ENCODE assay signal across 22 cellular contexts in the genomic region with DNA sequence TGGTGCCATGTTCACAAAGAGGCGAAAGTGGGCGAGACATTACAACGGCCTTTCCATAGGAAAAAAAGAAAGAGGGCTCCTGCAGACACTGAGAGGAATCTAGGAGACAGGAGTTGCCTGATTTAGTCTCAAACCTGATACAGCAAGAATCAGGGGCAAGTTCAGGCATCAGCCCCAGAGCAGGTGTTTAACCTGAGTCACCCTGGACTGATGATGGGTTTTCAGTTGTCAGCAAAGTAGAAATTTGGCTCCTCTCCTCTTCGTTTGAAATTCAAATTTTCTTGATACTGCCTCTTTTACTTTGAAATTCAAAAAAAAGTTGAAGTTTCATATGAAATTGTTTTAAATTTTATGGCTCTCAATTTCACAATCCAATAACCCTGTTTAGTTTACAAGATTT.
DNase-seq lines count a peak whose midpoint lies in the region; ATAC-seq, FAIRE-seq and TF ChIP-seq lines count a peak whose summit lies in the region.
"Had no signal": no experiment of that assay in that cellular context is flagged by ENCODE, and none has a peak within 500 bp of the region (broad histone marks: within the 10 kb centered on the region; RNA-seq: fewer than 3 reads in every experiment).

No MANE protein-coding gene starts in this region.

- FAIRE-seq in bronchial epithelial cell (lab: Jason Lieb, UNC): no peak
- FAIRE-seq in D721Med (lab: Jason Lieb, UNC): no peak
- FAIRE-seq: A549, H54 had no signal

- DNase-seq in DMS79 (lab: John Stamatoyannopoulos, UW): peak; percentile 32
- peak; percentile 59 for DNase-seq in HPDE6-E6E7 (ENCODE audit: extremely low spot score)
- DNase-seq in bronchial epithelial cell (ENCODE audit: low read depth): peak; percentile 80
- peak; percentile 51 to 76 for DNase-seq in foreskin keratinocyte
- no peak for DNase-seq in NCI-H1930 (lab: John Stamatoyannopoulos, UW)
- no peak for DNase-seq in D721Med (ENCODE audit: insufficient read length, low spot score)
- DNase-seq: DMS53, KBM-7, NCI-H1092 treated with DMSO at 0.1 percent for 48 hours, NCI-H1694, NCI-H2081 treated with DMSO at 0.1 percent for 48 hours, NCI-H226, NCI-H510A treated with DMSO at 0.1 percent for 48 hours, NCI-H748 treated with DMSO at 0.1 percent for 48 hours, Peyer's patch, T-helper 1 cell had no signal

- H3K27me3 ChIP-seq in bronchial epithelial cell (ENCODE audit: control insufficient read depth, insufficient read depth, low read length) (no peaks in the 10 kb centered on the region), foreskin keratinocyte (peaks cover 8% of the 10 kb centered on the region)
- H3K27me3 ChIP-seq: Peyer's patch, SJSA1 had no signal

- peaks cover 14% of the 10 kb centered on the region for H3K4me1 ChIP-seq in foreskin keratinocyte
- H3K4me1 ChIP-seq: A549, Peyer's patch, SJSA1 had no signal

- H3K27ac ChIP-seq in foreskin keratinocyte: no peak overlapping the region
- H3K27ac ChIP-seq: A549, HL-60, Peyer's patch, SJSA1 had no signal

- no peaks in the 10 kb centered on the region for H3K36me3 ChIP-seq in bronchial epithelial cell (ENCODE audit: control insufficient read depth, insufficient read depth, low read length)
- H3K36me3 ChIP-seq: Peyer's patch, SJSA1 had no signal

- TF ChIP-seq CTCF in bronchial epithelial cell (IDR thresholded peaks at IDR 0.05; ENCODE audit: insufficient read depth, low read length, severe bottlenecking) (no peak), foreskin keratinocyte (conservative IDR thresholded peaks at IDR 0.05) (no peak), D721Med (IDR thresholded peaks at IDR 0.05; ENCODE audit: insufficient read depth, missing control alignments) (no peak)

- ATAC-seq in foreskin keratinocyte (peak; percentile 93), HG02885 (IDR thresholded peaks at IDR 0.05; ENCODE audit: poor library complexity, unreplicated experiment) (no peak)
- ATAC-seq: A549, Right ventricle myocardium inferior had no signal

- no peak overlapping the region for H3K4me3 ChIP-seq in bronchial epithelial cell (ENCODE audit: low read depth, low read length)
- H3K4me3 ChIP-seq: A549, Peyer's patch, SJSA1 had no signal

Comparison
In these comparisons a context has a peak if more than half of its experiments do, and no peak if none do; other contexts are left out.
1. DNase-seq: peak in DMS79 (single experiment), HPDE6-E6E7 (single experiment), bronchial epithelial cell (single experiment) and foreskin keratinocyte (2 of 2); none in NCI-H1930 (0 of 2) and D721Med (single experiment).